Comparison of ENCODE assay signal across 8 cellular contexts in genomic region chr22:41831383-41831782, GRCh38. TPM values are rescaled to one million over a fixed set of nuclear protein-coding genes. Genes with fewer than 3 reads are reported as not detected.
DNase-seq lines count a peak whose midpoint lies in the region; ATAC-seq and TF ChIP-seq lines count a peak whose summit lies in the region.

No MANE protein-coding gene starts in this region.

- peaks cover 47% of the 10 kb centered on the region for H3K36me3 Mint-ChIP-seq in T-helper 2 cell treated with Interferon-gamma antibody and Interleukin-4, amounts not matched to agents 5 μg/mL and 100 μg/mL, for 36 hours (ENCODE audit: low read depth)

- WGBS in heart left ventricle, 4 donors = 59 to 69% (median 66%) methylated on average over 6 of the region's 6 CpGs
- WGBS in suprapubic skin = 32% methylated on average over 6 of the region's 6 CpGs

- peaks cover 4% of the 10 kb centered on the region for H3K9me3 Mint-ChIP-seq in T-helper 2 cell treated with Interferon-gamma antibody and Interleukin-4, amounts not matched to agents 5 μg/mL and 100 μg/mL, for 36 hours

- no peaks in the 10 kb centered on the region for H3K27me3 ChIP-seq in heart left ventricle
- no peaks in the 10 kb centered on the region for H3K27me3 ChIP-seq in suprapubic skin

- H3K4me1 Mint-ChIP-seq in T-helper 2 cell treated with Interferon-gamma antibody and Interleukin-4, amounts not matched to agents 5 μg/mL and 100 μg/mL, for 36 hours (ENCODE audit: low read depth) = peaks cover 39% of the 10 kb centered on the region

- H3K27ac Mint-ChIP-seq in T-helper 2 cell treated with Interferon-gamma antibody and Interleukin-4, amounts not matched to agents 5 μg/mL and 100 μg/mL, for 36 hours = peak overlapping the region; percentile 99

- peak overlapping the region in 7 of 12 donors; percentile 90 to 99 (median 94) for H3K27ac ChIP-seq in heart left ventricle
- peak overlapping the region; percentile 92 for H3K27ac ChIP-seq in suprapubic skin
- peak overlapping the region in 1 of 2 donors; percentile 90 for H3K27ac ChIP-seq in coronary artery

- peaks cover 0 to 10% (median 6%) of the 10 kb centered on the region in 9 donors for H3K36me3 ChIP-seq in heart left ventricle
- no peaks in the 10 kb centered on the region for H3K36me3 ChIP-seq in suprapubic skin

- no peak for DNase-seq in heart left ventricle
- DNase-seq in left cardiac atrium = no peak
- no peak for DNase-seq in T-helper 2 cell treated with Interferon-gamma antibody and Interleukin-4, amounts not matched to agents 5 μg/mL and 100 μg/mL, for 36 hours (ENCODE audit: low spot score)
- DNase-seq in germinal center (ENCODE audit: low spot score) = peak; percentile 21
- DNase-seq in suprapubic skin (ENCODE audit: low spot score in 2 of 2) = no peak
- DNase-seq in coronary artery (ENCODE audit: low spot score) = no peak
- no peak for DNase-seq in mesenteric fat pad (ENCODE audit: low spot score)

- no peak for ATAC-seq in heart left ventricle
- ATAC-seq in left cardiac atrium = no peak
- ATAC-seq in HG03520 (IDR thresholded peaks at IDR 0.05; ENCODE audit: unreplicated experiment) = no peak

- H3K4me3 Mint-ChIP-seq in T-helper 2 cell treated with Interferon-gamma antibody and Interleukin-4, amounts not matched to agents 5 μg/mL and 100 μg/mL, for 36 hours = peak overlapping the region; percentile 94

- intact Hi-C loops in heart left ventricle (cut with DNase I) (loop anchor here in 3 of 10 donors (2.0 to 10.0 kb wide), 5 partner anchors 31 to 243 kb away; partner anchors contain the start of genes CCDC134 (in 1 of the 3), MEI1 (in 1 of the 3), NAGA (in 1 of the 3) and PHETA2 (in 1 of the 3)), left cardiac atrium (cut with DNase I) (no loop called here)

- H3K4me1 ChIP-seq in heart left ventricle (peaks cover 0 to 45% (median 20%) of the 10 kb centered on the region in 12 donors), suprapubic skin (peaks cover 36% of the 10 kb centered on the region)

- H3K4me3 ChIP-seq in heart left ventricle = no peak overlapping the region
- no peak overlapping the region for H3K4me3 ChIP-seq in suprapubic skin
- H3K4me3 ChIP-seq in coronary artery = no peak overlapping the region

- TF ChIP-seq CTCF in heart left ventricle (IDR thresholded peaks at IDR 0.05) = no peak
- no peak for TF ChIP-seq CTCF in suprapubic skin (IDR thresholded peaks at IDR 0.05)
- TF ChIP-seq CTCF in coronary artery (IDR thresholded peaks at IDR 0.05) = no peak

- no peak for TF ChIP-seq POLR2A in heart left ventricle (IDR thresholded peaks at IDR 0.05)
- TF ChIP-seq POLR2A in suprapubic skin (IDR thresholded peaks at IDR 0.05) = no peak

- no peaks in the 10 kb centered on the region for H3K27me3 Mint-ChIP-seq in T-helper 2 cell treated with Interferon-gamma antibody and Interleukin-4, amounts not matched to agents 5 μg/mL and 100 μg/mL, for 36 hours (ENCODE audit: low read depth)

- TF ChIP-seq EP300 in suprapubic skin (IDR thresholded peaks at IDR 0.05) = no peak

- H3K9me3 ChIP-seq in heart left ventricle (no peaks in the 10 kb centered on the region), suprapubic skin (no peaks in the 10 kb centered on the region)

RNA-seq across cellular contexts. Expression of gene SREBF2, which starts 1.5 kb away (rescaled TPM):
- total RNA-seq in heart left ventricle (100 to 1,000 TPM in 3 of 9 donors, 10 to 100 TPM in 6; 49.1 to 109 (median 73.0) TPM), left cardiac atrium (10 to 100 TPM; 58.7 to 84.0 TPM), suprapubic skin (100 to 1,000 TPM in 3 of 4 donors, 10 to 100 TPM in 1; 97.5 to 160 (median 146) TPM), mesenteric fat pad (35.9 TPM)
- polyA plus RNA-seq in heart left ventricle = 100 to 1,000 TPM in 1 of 2 donors, 10 to 100 TPM in 1; 39.4 to 115 TPM

RNA-seq across cellular contexts. Expression of gene CCDC134, which starts 30.9 kb away (rescaled TPM):
- total RNA-seq in heart left ventricle (10 to 100 TPM in 1 of 9 donors, 1 to 10 TPM in 8; 2.3 to 10.2 (median 3.5) TPM), left cardiac atrium (1 to 10 TPM; 4.9 to 5.4 TPM), suprapubic skin (10 to 100 TPM; 10.1 to 22.0 (median 15.2) TPM), mesenteric fat pad (4.1 TPM)
- polyA plus RNA-seq in heart left ventricle = 1 to 10 TPM; 2.2 to 5.0 TPM
